Comparison of ENCODE assay signal across 22 cellular contexts in the genomic region with DNA sequence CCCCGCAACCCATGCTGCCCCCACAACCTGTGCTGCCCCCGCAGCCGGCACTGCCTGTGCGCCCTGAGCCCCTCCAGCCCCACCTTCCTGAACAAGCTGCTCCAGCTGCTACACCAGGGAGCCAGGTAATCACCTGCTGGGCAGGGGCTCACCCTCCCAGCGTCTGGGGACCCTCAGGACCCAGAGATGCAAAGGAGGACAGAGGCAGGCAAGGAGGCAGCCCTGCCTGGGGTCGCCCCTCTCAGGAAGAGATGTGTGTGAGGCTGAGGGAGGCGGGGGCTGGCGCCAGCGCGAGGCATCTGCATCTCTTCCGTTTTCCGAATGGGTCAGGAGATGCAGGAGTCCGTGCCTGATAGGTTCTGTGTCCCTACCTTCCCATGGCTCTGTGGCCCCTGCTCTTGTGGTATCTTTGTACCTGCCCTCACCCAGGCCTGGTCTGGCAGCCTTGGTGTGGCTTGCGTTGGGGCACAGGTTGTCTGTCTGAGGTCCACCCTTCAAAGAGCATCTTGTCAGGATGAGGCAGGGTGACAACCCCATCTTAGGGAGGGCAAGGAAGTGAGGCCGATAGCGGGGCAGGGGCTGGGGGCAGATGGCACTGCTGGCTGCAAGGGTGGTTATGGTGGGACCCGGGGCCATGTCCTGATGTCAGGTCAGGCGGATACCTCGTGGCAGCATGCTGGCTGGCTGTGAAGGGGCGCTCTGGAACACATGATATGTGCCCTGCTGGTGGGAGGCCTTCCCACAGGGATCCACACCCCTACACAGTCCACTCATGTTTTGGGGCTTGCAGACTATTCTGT.
A peak's percentile ranks its signal among the peaks of the same experiment; 100 is the strongest.
DNase-seq lines count a peak whose midpoint lies in the region; ATAC-seq, FAIRE-seq and TF ChIP-seq lines count a peak whose summit lies in the region.
"Had no signal": no experiment of that assay in that cellular context is flagged by ENCODE, and none has a peak within 500 bp of the region (broad histone marks: within the 10 kb centered on the region; RNA-seq: fewer than 3 reads in every experiment).

No MANE protein-coding gene starts in this region.

- no peaks in the 10 kb centered on the region for H3K79me1 ChIP-seq in H1 (ENCODE audit: low read depth, low read length)

- 68% methylated on average over 15 of the region's 20 CpGs for WGBS in SK-N-SH (ENCODE audit: low lambda C conversion rate)
- 89% methylated on average over 18 of the region's 20 CpGs; no CpG with 5 or more reads in 1 of the 2 experiments for WGBS in H1 (ENCODE audit: extremely low coverage in 1 of 2, insufficient coverage in 1 of 2, insufficient read length in 1 of 2, insufficient replicate concordance in 2 of 2, low coverage in 1 of 2, low lambda C conversion rate in 2 of 2, missing lambda C conversion rate in 1 of 2), 2 experiments

- H3K4ac ChIP-seq in H1 (replicated peaks; ENCODE audit: insufficient read length, low read depth, low read length), result no peak overlapping the region

- H3K27ac ChIP-seq in SK-N-SH (ENCODE audit: low read depth in 2 of 2, low read length in 1 of 2) (no peak overlapping the region; a peak in 1 of 4 replicates), H1 (ENCODE audit: low read depth, low read length) (no peak overlapping the region)
- H3K27ac ChIP-seq: 22Rv1 had no signal

- TF ChIP-seq CTCF in SK-N-SH (IDR thresholded peaks at IDR 0.05) (no peak), H1 (IDR thresholded peaks at IDR 0.05; ENCODE audit: control extremely low read depth in 1 of 3, insufficient read depth in 1 of 3, low read depth in 1 of 3, low read length in 3 of 3) (no peak), progenitor cell of endocrine pancreas (IDR thresholded peaks at IDR 0.05; ENCODE audit: unreplicated experiment) (no peak)

- no peak overlapping the region for H3K18ac ChIP-seq in H1 (ENCODE audit: extremely low read depth, low read length)

- H4K20me1 ChIP-seq in SK-N-SH (ENCODE audit: insufficient read depth) (no peaks in the 10 kb centered on the region), H1 (replicated peaks in 1 of 2; ENCODE audit: control insufficient read depth in 1 of 2, insufficient read depth in 2 of 2, low read length in 2 of 2) (peaks cover 0 to 17% of the 10 kb centered on the region in 2 experiments)

- H3K9me3 Mint-ChIP-seq in progenitor cell of endocrine pancreas (ENCODE audit: low read depth), result no peaks in the 10 kb centered on the region
- H3K9me3 Mint-ChIP-seq: activated naive CD4-positive, alpha-beta T cell treated with anti-CD3 and anti-CD28 coated beads, Interleukin-2, amount 50 U/mL, for 24 hours had no signal

- no peaks in the 10 kb centered on the region; a peak in 1 of 4 replicates for H3K4me1 ChIP-seq in SK-N-SH (ENCODE audit: control insufficient read depth in 1 of 2, insufficient read depth in 2 of 2, low read depth in 1 of 2, low read length in 1 of 2)
- no peaks in the 10 kb centered on the region for H3K4me1 ChIP-seq in H1 (replicated peaks in 1 of 4; ENCODE audit: control insufficient read depth in 3 of 4, insufficient read depth in 4 of 4, low read length in 3 of 4)
- H3K4me1 ChIP-seq: BE2C had no signal

- no peak for TF ChIP-seq EP300 in SK-N-SH (IDR thresholded peaks at IDR 0.05; ENCODE audit: borderline replicate concordance in 1 of 2, low read depth in 1 of 2, low read length in 1 of 2)
- TF ChIP-seq EP300 in H1 (IDR thresholded peaks at IDR 0.05; ENCODE audit: borderline replicate concordance in 1 of 2, low read depth in 2 of 2, low read length in 2 of 2), result no peak

- no peaks in the 10 kb centered on the region for H3K27me3 ChIP-seq in SK-N-SH (ENCODE audit: insufficient read depth)
- no peaks in the 10 kb centered on the region for H3K27me3 ChIP-seq in H1 (replicated peaks in 1 of 4; ENCODE audit: control insufficient read depth in 3 of 4, extremely low read depth in 1 of 4, insufficient read depth in 3 of 4, low read length in 3 of 4)
- H3K27me3 ChIP-seq: BE2C had no signal

- H4K5ac ChIP-seq in H1 (ENCODE audit: insufficient read length, low read depth, low read length), result no peak overlapping the region

- no peak overlapping the region for H2AK5ac ChIP-seq in H1 (ENCODE audit: low read depth, low read length)

- no peaks in the 10 kb centered on the region for H3F3A ChIP-seq in SK-N-SH (replicated peaks; ENCODE audit: insufficient read depth)

- H3K36me3 ChIP-seq in SK-N-SH (replicated peaks in 1 of 2; ENCODE audit: control insufficient read depth in 1 of 2, insufficient read depth in 2 of 2, low read length in 1 of 2) (no peaks in the 10 kb centered on the region), H1 (ENCODE audit: control insufficient read depth in 2 of 4, insufficient read depth in 4 of 4, low read length in 3 of 4) (peaks cover 0 to 10% (median 3%) of the 10 kb centered on the region in 4 experiments; a peak in 7 of 8 replicates)
- H3K36me3 ChIP-seq: BE2C had no signal

- POLR2A ChIA-PET in SK-N-SH (lab: Yijun Ruan, JAX), result no interaction called here
- POLR2A ChIA-PET in H1 (lab: Charles Lee; ENCODE audit: partially characterized antibody), result no interaction called here

- H3K4me3 ChIP-seq in SK-N-SH (ENCODE audit: low read depth in 2 of 2, low read length in 1 of 2) (no peak overlapping the region), H1 (ENCODE audit: extremely low read depth in 1 of 4, insufficient read depth in 2 of 4, low read depth in 3 of 4, low read length in 4 of 4) (no peak overlapping the region)

- no peak overlapping the region for H3K56ac ChIP-seq in H1 (replicated peaks; ENCODE audit: insufficient read length, low read depth, low read length)

- FAIRE-seq in H1 (lab: Jason Lieb, UNC), result no peak
- FAIRE-seq: frontal cortex had no signal

- H3K9ac ChIP-seq in SK-N-SH, result no peak overlapping the region
- no peak overlapping the region for H3K9ac ChIP-seq in H1 (replicated peaks in 1 of 4; ENCODE audit: extremely low read depth in 1 of 4, low read depth in 3 of 4, low read length in 3 of 4)

- H3K4me3 Mint-ChIP-seq in progenitor cell of endocrine pancreas (ENCODE audit: low read depth), result no peak overlapping the region
- H3K4me3 Mint-ChIP-seq: activated naive CD4-positive, alpha-beta T cell treated with anti-CD3 and anti-CD28 coated beads, Interleukin-2, amount 50 U/mL, for 24 hours had no signal

- DNase-seq in SK-N-SH (peak; percentile 15), Daoy (ENCODE audit: low read depth) (peak; percentile 2), H1 (ENCODE audit: low read depth in 1 of 2, low spot score in 2 of 2) (peak in 1 of 2 experiments; percentile 41), progenitor cell of endocrine pancreas (ENCODE audit: low spot score, unreplicated experiment) (no peak), SKM-1 (lab: John Stamatoyannopoulos, UW; ENCODE audit: unreplicated experiment) (no peak), GM03348 (ENCODE audit: low spot score) (no peak)
- no peak for DNase-seq in stimulated activated naive CD4-positive, alpha-beta T cell treated with Interleukin-2 at 50 U/mL for 16 hours (lab: John Stamatoyannopoulos, UW)
- DNase-seq: BE2C; cortex of kidney; KG1; left ventricle myocardium superior; NCI-H1048; NCI-H2081 treated with DMSO at 0.1 percent for 48 hours; NCI-H524 treated with DMSO at 0.1 percent for 48 hours; occipital lobe; stimulated activated CD4-positive, alpha-beta T cell treated with anti-CD3 and anti-CD28 coated beads, Interleukin-4, amount 100 ng/mL, for 24 hours; T-helper 1 cell had no signal

- no peak overlapping the region for H3K14ac ChIP-seq in H1 (ENCODE audit: insufficient read length)

- H2BK120ac ChIP-seq in H1 (replicated peaks; ENCODE audit: low read depth, low read length), result no peak overlapping the region

- no peaks in the 10 kb centered on the region for H3K4me1 Mint-ChIP-seq in progenitor cell of endocrine pancreas (ENCODE audit: low read depth)

- H3K79me2 ChIP-seq in SK-N-SH (ENCODE audit: insufficient read depth) (no peaks in the 10 kb centered on the region), H1 (ENCODE audit: control insufficient read depth in 1 of 2, insufficient read depth in 2 of 2, low read length in 2 of 2) (no peaks in the 10 kb centered on the region)

- H3K36me3 Mint-ChIP-seq in progenitor cell of endocrine pancreas (ENCODE audit: insufficient read depth), result peaks cover 11% of the 10 kb centered on the region
- H3K36me3 Mint-ChIP-seq: activated naive CD4-positive, alpha-beta T cell treated with anti-CD3 and anti-CD28 coated beads, Interleukin-2, amount 50 U/mL, for 24 hours had no signal

- no peak overlapping the region for H2BK20ac ChIP-seq in H1 (ENCODE audit: low read length)

- TF ChIP-seq RAD21 in SK-N-SH (IDR thresholded peaks at IDR 0.05; ENCODE audit: low read length), result no peak
- no peak for TF ChIP-seq RAD21 in H1 (IDR thresholded peaks at IDR 0.05 in 1 of 2, conservative IDR thresholded peaks at IDR 0.05 in 1 of 2; ENCODE audit: low read depth in 2 of 2, low read length in 2 of 2)

- H3K23me2 ChIP-seq in H1 (ENCODE audit: low read depth, low read length), result no peaks in the 10 kb centered on the region

- no peak overlapping the region for H2BK5ac ChIP-seq in H1 (ENCODE audit: low read depth, low read length)

- H3K4me2 ChIP-seq in SK-N-SH (no peak overlapping the region), H1 (ENCODE audit: insufficient read depth in 1 of 2, low read depth in 2 of 2, low read length in 2 of 2) (no peak overlapping the region)

- ATAC-seq in SK-N-SH treated with all-trans-retinoic acid at 6 μM for 48 hours, result no peak
- ATAC-seq: HCT116, left ventricle myocardium superior had no signal

- H4K91ac ChIP-seq in H1 (replicated peaks; ENCODE audit: insufficient read length, low read length), result no peak overlapping the region

- H3K27ac Mint-ChIP-seq in progenitor cell of endocrine pancreas, result peak overlapping the region; percentile 69
- H3K27ac Mint-ChIP-seq: activated naive CD4-positive, alpha-beta T cell treated with anti-CD3 and anti-CD28 coated beads, Interleukin-2, amount 50 U/mL, for 24 hours had no signal

- CTCF ChIA-PET in SK-N-SH (lab: Yijun Ruan, JAX) (no interaction called here), H1 (lab: Charles Lee; ENCODE audit: partially characterized antibody) (interaction anchor here (1.2 to 5.0 kb wide), 4 partner anchors 13 to 106 kb away, joined by 3 to 19 read pairs (median 8); no protein-coding TSS in a partner anchor)

- no peaks in the 10 kb centered on the region for H3K27me3 Mint-ChIP-seq in progenitor cell of endocrine pancreas
- H3K27me3 Mint-ChIP-seq: activated naive CD4-positive, alpha-beta T cell treated with anti-CD3 and anti-CD28 coated beads, Interleukin-2, amount 50 U/mL, for 24 hours had no signal

- H3K23ac ChIP-seq in H1 (ENCODE audit: insufficient read length), result no peak overlapping the region

- H3K9me2 ChIP-seq in SK-N-SH, result no peaks in the 10 kb centered on the region

- no peaks in the 10 kb centered on the region for H3K9me3 ChIP-seq in SK-N-SH
- no peaks in the 10 kb centered on the region for H3K9me3 ChIP-seq in H1 (ENCODE audit: insufficient read depth in 2 of 2, low read depth in 1 of 2, low read length in 1 of 2)
- H3K9me3 ChIP-seq: BE2C had no signal

- peak overlapping the region; percentile 41; the same call in 1 of the 2 replicates for H4K8ac ChIP-seq in H1 (ENCODE audit: extremely low read depth, insufficient read depth, low read length)

- H2AFZ ChIP-seq in SK-N-SH (ENCODE audit: low read depth) (no peak overlapping the region), H1 (ENCODE audit: low read length) (no peak overlapping the region)

- no peak overlapping the region for H2BK12ac ChIP-seq in H1 (ENCODE audit: low read depth, low read length)

- H2BK15ac ChIP-seq in H1 (ENCODE audit: low read length), result no peak overlapping the region

- no peak for TF ChIP-seq POLR2A in H1 (IDR thresholded peaks at IDR 0.05; ENCODE audit: control extremely low read depth in 1 of 2, low read depth in 2 of 2, low read length in 2 of 2)

Comparison
In these comparisons a context has a peak if more than half of its experiments do, and no peak if none do; other contexts are left out.
1. DNase-seq: peak in SK-N-SH (single experiment) and Daoy (single experiment); none in progenitor cell of endocrine pancreas (single experiment), stimulated activated naive CD4-positive, alpha-beta T cell treated with Interleukin-2 at 50 U/mL for 16 hours (single experiment), SKM-1 (single experiment) and GM03348 (single experiment).